26 cellular contexts compared by ENCODE assay signal in genomic region chr10:73855413-73855812, GRCh38. TPM values are rescaled to one million over a fixed set of nuclear protein-coding genes. Genes with fewer than 3 reads are reported as not detected.
DNase-seq lines count a peak whose midpoint lies in the region; ATAC-seq and TF ChIP-seq lines count a peak whose summit lies in the region.
"Had no signal": no experiment of that assay in that cellular context is flagged by ENCODE, and none has a peak within 500 bp of the region (broad histone marks: within the 10 kb centered on the region; RNA-seq: fewer than 3 reads in every experiment).

No MANE protein-coding gene starts in this region.

- peaks cover 63% of the 10 kb centered on the region for H3K36me3 Mint-ChIP-seq in activated CD4-positive, alpha-beta T cell treated with anti-CD3 and anti-CD28 coated beads, Interleukin-2, amount 10 ng/mL, durations not matched to agents 7 days and 5 days (ENCODE audit: low read depth)
- peaks cover 11 to 26% of the 10 kb centered on the region in 2 donors for H3K36me3 Mint-ChIP-seq in naive B cell

- H3K4me3 ChIP-seq in colonic mucosa, result no peak overlapping the region
- no peak overlapping the region for H3K4me3 ChIP-seq in upper lobe of right lung
- H3K4me3 ChIP-seq: breast epithelium, coronary artery, gastrocnemius medialis, K562 had no signal

- H3K27ac ChIP-seq in colonic mucosa, result no peak overlapping the region
- no peak overlapping the region for H3K27ac ChIP-seq in upper lobe of right lung
- H3K27ac ChIP-seq: 22Rv1, breast epithelium had no signal

- ATAC-seq in naive B cell (ENCODE audit: low read depth in 2 of 2) (no peak), upper lobe of right lung (peak; percentile 51), GM19035 (IDR thresholded peaks at IDR 0.05; ENCODE audit: unreplicated experiment) (no peak), HG02610 (IDR thresholded peaks at IDR 0.05; ENCODE audit: unreplicated experiment) (no peak)
- ATAC-seq: activated CD8-positive, alpha-beta T cell treated with anti-CD3 and anti-CD28 coated beads, Interleukin-2, amount 10 ng/mL, durations not matched to agents 7 days and 5 days; gastrocnemius medialis; K562; Panc1 had no signal

- peaks cover 64% of the 10 kb centered on the region for H3K4me1 Mint-ChIP-seq in activated CD4-positive, alpha-beta T cell treated with anti-CD3 and anti-CD28 coated beads, Interleukin-2, amount 10 ng/mL, durations not matched to agents 7 days and 5 days
- H3K4me1 Mint-ChIP-seq in naive B cell, result peaks cover 0 to 11% (median 5%) of the 10 kb centered on the region in 3 donors

- POLR2A ChIA-PET in activated CD4-positive, alpha-beta T cell treated with anti-CD3 and anti-CD28 coated beads, Interleukin-2, amount 10 ng/mL, durations not matched to agents 7 days and 5 days (lab: Charles Lee), result interaction anchor here (0.5 kb wide), 1 partner anchor 171 kb away, joined by 4 read pairs; no protein-coding TSS in a partner anchor

- no peaks in the 10 kb centered on the region for H3K27me3 Mint-ChIP-seq in activated CD4-positive, alpha-beta T cell treated with anti-CD3 and anti-CD28 coated beads, Interleukin-2, amount 10 ng/mL, durations not matched to agents 7 days and 5 days
- H3K27me3 Mint-ChIP-seq in naive B cell, result no peaks in the 10 kb centered on the region
- H3K27me3 Mint-ChIP-seq: CD8-positive, alpha-beta memory T cell; progenitor cell of endocrine pancreas had no signal

- no peaks in the 10 kb centered on the region for H3K27me3 ChIP-seq in colonic mucosa
- H3K27me3 ChIP-seq in upper lobe of right lung, result no peaks in the 10 kb centered on the region
- H3K27me3 ChIP-seq: breast epithelium, gastrocnemius medialis had no signal

- peak overlapping the region; percentile 60 for H3K27ac Mint-ChIP-seq in activated CD4-positive, alpha-beta T cell treated with anti-CD3 and anti-CD28 coated beads, Interleukin-2, amount 10 ng/mL, durations not matched to agents 7 days and 5 days
- peak overlapping the region; percentile 37 to 92 (median 53) for H3K27ac Mint-ChIP-seq in naive B cell
- H3K27ac Mint-ChIP-seq: activated CD8-positive, alpha-beta T cell treated with anti-CD3 and anti-CD28 coated beads, Interleukin-2, amount 10 ng/mL, durations not matched to agents 7 days and 5 days; endodermal cell; progenitor cell of endocrine pancreas had no signal

- no peaks in the 10 kb centered on the region for H3K9me3 ChIP-seq in colonic mucosa
- H3K9me3 ChIP-seq in upper lobe of right lung, result no peaks in the 10 kb centered on the region
- H3K9me3 ChIP-seq: breast epithelium, gastrocnemius medialis had no signal

- H3K9me3 Mint-ChIP-seq in activated CD4-positive, alpha-beta T cell treated with anti-CD3 and anti-CD28 coated beads, Interleukin-2, amount 10 ng/mL, durations not matched to agents 7 days and 5 days, result no peaks in the 10 kb centered on the region
- no peaks in the 10 kb centered on the region for H3K9me3 Mint-ChIP-seq in naive B cell
- H3K9me3 Mint-ChIP-seq: CD8-positive, alpha-beta memory T cell; endodermal cell had no signal

- intact Hi-C loops in colonic mucosa (cut with DNase I) (no loop called here), upper lobe of right lung (cut with DNase I) (no loop called here)

- H3K36me3 ChIP-seq in colonic mucosa, result no peaks in the 10 kb centered on the region
- H3K36me3 ChIP-seq in upper lobe of right lung, result peaks cover 47% of the 10 kb centered on the region
- H3K36me3 ChIP-seq: breast epithelium had no signal

- no peak overlapping the region for H3K4me3 Mint-ChIP-seq in activated CD4-positive, alpha-beta T cell treated with anti-CD3 and anti-CD28 coated beads, Interleukin-2, amount 10 ng/mL, durations not matched to agents 7 days and 5 days
- no peak overlapping the region for H3K4me3 Mint-ChIP-seq in naive B cell
- H3K4me3 Mint-ChIP-seq: activated CD8-positive, alpha-beta T cell treated with anti-CD3 and anti-CD28 coated beads, Interleukin-2, amount 10 ng/mL, durations not matched to agents 7 days and 5 days; CD8-positive, alpha-beta memory T cell; endodermal cell had no signal

- CTCF ChIA-PET in activated CD4-positive, alpha-beta T cell treated with anti-CD3 and anti-CD28 coated beads, Interleukin-2, amount 10 ng/mL, durations not matched to agents 7 days and 5 days (lab: Charles Lee), result interaction anchor here (0.6 to 2.3 kb wide), 8 partner anchors 11 to 730 kb away, joined by 3 to 9 read pairs (median 4); no protein-coding TSS in a partner anchor

- TF ChIP-seq CTCF in colonic mucosa (IDR thresholded peaks at IDR 0.05) (no peak), upper lobe of right lung (IDR thresholded peaks at IDR 0.05) (no peak)

- H3K4me1 ChIP-seq in colonic mucosa (peaks cover 3% of the 10 kb centered on the region), upper lobe of right lung (peaks cover 11% of the 10 kb centered on the region)
- H3K4me1 ChIP-seq: breast epithelium had no signal

- no peak for DNase-seq in activated CD4-positive, alpha-beta T cell treated with anti-CD3 and anti-CD28 coated beads, Interleukin-2, amount 10 ng/mL, durations not matched to agents 7 days and 5 days
- no peak for DNase-seq in activated CD4-positive, alpha-beta T cell treated with anti-CD3 and anti-CD28 coated beads for 1 hour
- DNase-seq in colonic mucosa (peak; percentile 54), naive B cell (no peak), upper lobe of right lung (peak; percentile 73), NCI-H2227 (lab: John Stamatoyannopoulos, UW; ENCODE audit: unreplicated experiment) (no peak)
- DNase-seq: activated CD4-positive, CD25-positive, alpha-beta regulatory T cell treated with anti-CD3 and anti-CD28 coated beads, Interleukin-2, amount 50 U/mL, for 72 hours; activated CD8-positive, alpha-beta T cell treated with anti-CD3 and anti-CD28 coated beads, Interleukin-2, amount 10 ng/mL, durations not matched to agents 7 days and 5 days; activated naive CD4-positive, alpha-beta T cell; activated T-cell treated with anti-CD3 and anti-CD28 coated beads for 4 hours; CD8-positive, alpha-beta memory T cell; endodermal cell; gastrocnemius medialis; islet precursor cell; NCI-H146; NCI-H510A treated with DMSO at 0.1 percent for 48 hours; NK-92 treated with Interleukin-12 subunit alpha and Interleukin-12 subunit beta, amount 100 ng/mL, for 24 hours; stimulated activated naive CD4-positive, alpha-beta T cell had no signal

- H3K9ac ChIP-seq in colonic mucosa (ENCODE audit: low read depth in 2 of 2, low read length in 2 of 2), result no peak overlapping the region

RNA-seq across cellular contexts. Expression of gene CAMK2G, which starts 18.9 kb away (rescaled TPM):
- total RNA-seq in activated CD4-positive, alpha-beta T cell treated with anti-CD3 and anti-CD28 coated beads, Interleukin-2, amount 10 ng/mL, durations not matched to agents 7 days and 5 days, result 10 to 100 TPM; 54.4 to 55.8 TPM
- total RNA-seq in colonic mucosa, result 10 to 100 TPM; 40.0 to 45.8 TPM
- polyA plus RNA-seq in naive B cell (ENCODE audit: low read depth in 6 of 6), result 1 to 10 TPM; 1.7 to 5.1 (median 3.6) TPM
- total RNA-seq in upper lobe of right lung, result 36.2 TPM

RNA-seq across cellular contexts. Expression of gene NDST2, which starts 44.0 kb away (rescaled TPM):
- total RNA-seq in activated CD4-positive, alpha-beta T cell treated with anti-CD3 and anti-CD28 coated beads, Interleukin-2, amount 10 ng/mL, durations not matched to agents 7 days and 5 days, result 10 to 100 TPM; 53.0 to 61.8 TPM
- total RNA-seq in colonic mucosa (10 to 100 TPM; 20.9 to 25.2 TPM), upper lobe of right lung (35.0 TPM)
- polyA plus RNA-seq in naive B cell (ENCODE audit: low read depth in 6 of 6), result 10 to 100 TPM in 5 of 6 donors, 1 to 10 TPM in 1; 6.2 to 29.8 (median 16.4) TPM

RNA-seq across cellular contexts. Expression of gene PLAU, which starts 55.5 kb away (rescaled TPM):
- under 1 TPM; 0.89 to 0.96 TPM for total RNA-seq in activated CD4-positive, alpha-beta T cell treated with anti-CD3 and anti-CD28 coated beads, Interleukin-2, amount 10 ng/mL, durations not matched to agents 7 days and 5 days
- 10 to 100 TPM in 1 of 2 donors, 1 to 10 TPM in 1; 4.0 to 11.4 TPM for total RNA-seq in colonic mucosa
- polyA plus RNA-seq in naive B cell (ENCODE audit: low read depth in 6 of 6), result under 1 TPM in 1 of 6 donors, not detected in 5; 0.12 TPM
- 16.8 TPM for total RNA-seq in upper lobe of right lung
- polyA plus RNA-seq: CD8-positive, alpha-beta memory T cell had no signal

Comparison
In these comparisons a context has a peak if more than half of its experiments do, and no peak if none do; other contexts are left out.
1. DNase-seq: peak in colonic mucosa (single experiment) and upper lobe of right lung (single experiment); none in activated CD4-positive, alpha-beta T cell treated with anti-CD3 and anti-CD28 coated beads, Interleukin-2, amount 10 ng/mL, durations not matched to agents 7 days and 5 days (single experiment), activated CD4-positive, alpha-beta T cell treated with anti-CD3 and anti-CD28 coated beads for 1 hour (single experiment), naive B cell (single experiment) and NCI-H2227 (single experiment).